ENCODE assay signal across 21 cellular contexts in genomic region chr19:43496960-43497359, GRCh38. TPM values are rescaled to one million over a fixed set of nuclear protein-coding genes. Genes with fewer than 3 reads are reported as not detected.
A peak's percentile ranks its signal among the peaks of the same experiment; 100 is the strongest.
DNase-seq lines count a peak whose midpoint lies in the region; ATAC-seq and TF ChIP-seq lines count a peak whose summit lies in the region.
"Had no signal": no experiment of that assay in that cellular context is flagged by ENCODE, and none has a peak within 500 bp of the region (broad histone marks: within the 10 kb centered on the region; RNA-seq: fewer than 3 reads in every experiment).

No MANE protein-coding gene starts in this region.

- no TSS peak for BruUV-seq in OCI-LY7 (replicated peaks; lab: Mats Ljungman, UMichigan)

- no peaks in the 10 kb centered on the region for H3K27me3 Mint-ChIP-seq in activated naive CD4-positive, alpha-beta T cell treated with anti-CD3 and anti-CD28 coated beads, Interleukin-2, amount 10 ng/mL, durations not matched to agents 7 days and 5 days
- H3K27me3 Mint-ChIP-seq in nephron (ENCODE audit: low read depth) (peaks cover 3% of the 10 kb centered on the region), neural progenitor cell (ENCODE audit: insufficient read depth, low read depth) (peaks cover 8% of the 10 kb centered on the region), type B pancreatic cell (no peaks in the 10 kb centered on the region)
- H3K27me3 Mint-ChIP-seq: B cell; CD4-positive, alpha-beta T cell had no signal

- no peak for DNase-seq in activated naive CD4-positive, alpha-beta T cell treated with anti-CD3 and anti-CD28 coated beads, Interleukin-2, amount 10 ng/mL, durations not matched to agents 7 days and 5 days
- no peak for DNase-seq in activated naive CD4-positive, alpha-beta T cell treated with anti-CD3 and anti-CD28 coated beads, Interleukin-2, amount 50 U/mL, for 72 hours (ENCODE audit: low spot score in 2 of 2)
- no peak for DNase-seq in neural progenitor cell (ENCODE audit: low spot score)
- DNase-seq in type B pancreatic cell (ENCODE audit: extremely low spot score, unreplicated experiment): no peak
- no peak for DNase-seq in activated effector memory CD4-positive, alpha-beta T cell treated with anti-CD3 and anti-CD28 coated beads, Interleukin-2, amount 50 U/mL, for 16 hours
- no peak for DNase-seq in OCI-LY7 (ENCODE audit: low spot score)
- DNase-seq: AML-193; Caco-2; Calu3; CD4-positive, alpha-beta T cell; CD8-positive, alpha-beta T cell; DMS79 treated with DMSO at 0.1 percent for 48 hours; GF-D8 had no signal

- no peaks in the 10 kb centered on the region for H3K9me3 Mint-ChIP-seq in activated naive CD4-positive, alpha-beta T cell treated with anti-CD3 and anti-CD28 coated beads, Interleukin-2, amount 10 ng/mL, durations not matched to agents 7 days and 5 days
- no peaks in the 10 kb centered on the region for H3K9me3 Mint-ChIP-seq in activated naive CD4-positive, alpha-beta T cell treated with anti-CD3 and anti-CD28 coated beads, Interleukin-2, amount 50 U/mL, for 72 hours
- H3K9me3 Mint-ChIP-seq in nephron (no peaks in the 10 kb centered on the region), neural progenitor cell (no peaks in the 10 kb centered on the region), type B pancreatic cell (no peaks in the 10 kb centered on the region)
- H3K9me3 Mint-ChIP-seq: CD4-positive, alpha-beta T cell; CD8-positive, alpha-beta T cell had no signal

- H3K9me3 ChIP-seq in neural progenitor cell (ENCODE audit: low read depth): no peaks in the 10 kb centered on the region
- H3K9me3 ChIP-seq in OCI-LY7 (ENCODE audit: low read length): no peaks in the 10 kb centered on the region
- H3K9me3 ChIP-seq: A549; BLaER1 treated with 17β-estradiol and CSF1 and Interleukin-3, amounts not matched to agents 10 nM and 100 nM; Caco-2 had no signal

- H3K4me3 Mint-ChIP-seq in activated naive CD4-positive, alpha-beta T cell treated with anti-CD3 and anti-CD28 coated beads, Interleukin-2, amount 10 ng/mL, durations not matched to agents 7 days and 5 days: no peak overlapping the region
- H3K4me3 Mint-ChIP-seq in nephron (no peak overlapping the region), neural progenitor cell (no peak overlapping the region), type B pancreatic cell (peak overlapping the region; percentile 9)
- H3K4me3 Mint-ChIP-seq: B cell; CD4-positive, alpha-beta T cell; CD8-positive, alpha-beta T cell had no signal

- CTCF ChIA-PET in activated naive CD4-positive, alpha-beta T cell treated with anti-CD3 and anti-CD28 coated beads, Interleukin-2, amount 10 ng/mL, durations not matched to agents 7 days and 5 days (lab: Charles Lee): no interaction called here
- CTCF ChIA-PET in OCI-LY7 (lab: Charles Lee; ENCODE audit: unreplicated experiment): no interaction called here

- H3K27ac ChIP-seq in neural progenitor cell: no peak overlapping the region
- no peak overlapping the region for H3K27ac ChIP-seq in OCI-LY7 (ENCODE audit: low read depth, low read length, poor library complexity, severe bottlenecking)
- H3K27ac ChIP-seq: 22Rv1; A549; BLaER1 treated with 17β-estradiol and CSF1 and Interleukin-3, amounts not matched to agents 10 nM and 100 nM; C4-2B had no signal

- H3K4me3 ChIP-seq in neural progenitor cell (no peak overlapping the region), OCI-LY7 (ENCODE audit: low read depth, low read length, poor library complexity, severe bottlenecking) (no peak overlapping the region)
- H3K4me3 ChIP-seq: A549; BLaER1 treated with 17β-estradiol and CSF1 and Interleukin-3, amounts not matched to agents 10 nM and 100 nM had no signal

- H2AFZ ChIP-seq in neural progenitor cell (replicated peaks): no peak overlapping the region
- H2AFZ ChIP-seq in OCI-LY7 (ENCODE audit: low read length): no peak overlapping the region

- no peak overlapping the region for H3K4me2 ChIP-seq in neural progenitor cell
- H3K4me2 ChIP-seq in OCI-LY7 (ENCODE audit: low read length): no peak overlapping the region
- H3K4me2 ChIP-seq: A549; BLaER1 treated with 17β-estradiol and CSF1 and Interleukin-3, amounts not matched to agents 10 nM and 100 nM had no signal

- no peaks in the 10 kb centered on the region for H3K9me2 ChIP-seq in OCI-LY7 (ENCODE audit: insufficient read depth, low read length)

- H3K4me1 ChIP-seq in neural progenitor cell (no peaks in the 10 kb centered on the region), OCI-LY7 (ENCODE audit: insufficient read depth, low read length, poor library complexity, severe bottlenecking) (no peaks in the 10 kb centered on the region)

- H3K36me3 ChIP-seq in neural progenitor cell: no peaks in the 10 kb centered on the region
- H3K36me3 ChIP-seq in OCI-LY7 (ENCODE audit: insufficient read depth, low read length): no peaks in the 10 kb centered on the region

- no peaks in the 10 kb centered on the region for H4K20me1 ChIP-seq in neural progenitor cell (ENCODE audit: low read depth)
- H4K20me1 ChIP-seq in OCI-LY7 (ENCODE audit: insufficient read depth, low read length): no peaks in the 10 kb centered on the region

- intact Hi-C loops in OCI-LY7 (cut with micrococcal nuclease; ENCODE audit: unreplicated experiment): no loop called here

- H3K9ac ChIP-seq in neural progenitor cell: no peak overlapping the region

- H3F3A ChIP-seq in neural progenitor cell (ENCODE audit: low read depth): no peaks in the 10 kb centered on the region

- no peak for ATAC-seq in activated naive CD4-positive, alpha-beta T cell treated with anti-CD3 and anti-CD28 coated beads, Interleukin-2, amount 50 U/mL, for 72 hours
- ATAC-seq in GM21786 (IDR thresholded peaks at IDR 0.05; ENCODE audit: unreplicated experiment): no peak
- ATAC-seq: A549; CD8-positive, alpha-beta T cell had no signal

- TF ChIP-seq CTCF in nephron (IDR thresholded peaks at IDR 0.05; ENCODE audit: unreplicated experiment in 3 of 3) (no peak), neural progenitor cell (IDR thresholded peaks at IDR 0.05) (no peak), type B pancreatic cell (conservative IDR thresholded peaks at IDR 0.05) (no peak), OCI-LY7 (conservative IDR thresholded peaks at IDR 0.05; ENCODE audit: low read length) (no peak)

- peaks cover 15% of the 10 kb centered on the region for H3K36me3 Mint-ChIP-seq in activated naive CD4-positive, alpha-beta T cell treated with anti-CD3 and anti-CD28 coated beads, Interleukin-2, amount 10 ng/mL, durations not matched to agents 7 days and 5 days
- peaks cover 5 to 6% of the 10 kb centered on the region in 2 donors for H3K36me3 Mint-ChIP-seq in activated naive CD4-positive, alpha-beta T cell treated with anti-CD3 and anti-CD28 coated beads, Interleukin-2, amount 50 U/mL, for 72 hours
- H3K36me3 Mint-ChIP-seq in nephron (ENCODE audit: low read depth) (peaks cover 26% of the 10 kb centered on the region), neural progenitor cell (peaks cover 6% of the 10 kb centered on the region), type B pancreatic cell (peaks cover 23% of the 10 kb centered on the region)

- H3K27me3 ChIP-seq in neural progenitor cell: no peaks in the 10 kb centered on the region
- H3K27me3 ChIP-seq: BLaER1 treated with 17β-estradiol and CSF1 and Interleukin-3, amounts not matched to agents 10 nM and 100 nM had no signal

- POLR2A ChIA-PET in OCI-LY7 (lab: Charles Lee): no interaction called here

- H3K79me2 ChIP-seq in neural progenitor cell (ENCODE audit: low read depth): no peaks in the 10 kb centered on the region
- no peaks in the 10 kb centered on the region for H3K79me2 ChIP-seq in OCI-LY7 (ENCODE audit: insufficient read depth, low read depth, low read length)

- peaks cover 6% of the 10 kb centered on the region for H3K4me1 Mint-ChIP-seq in activated naive CD4-positive, alpha-beta T cell treated with anti-CD3 and anti-CD28 coated beads, Interleukin-2, amount 10 ng/mL, durations not matched to agents 7 days and 5 days
- H3K4me1 Mint-ChIP-seq in nephron: peaks cover 31% of the 10 kb centered on the region
- H3K4me1 Mint-ChIP-seq in neural progenitor cell: no peaks in the 10 kb centered on the region
- peaks cover 19% of the 10 kb centered on the region for H3K4me1 Mint-ChIP-seq in type B pancreatic cell (ENCODE audit: unreplicated experiment)

- H3K27ac Mint-ChIP-seq in activated naive CD4-positive, alpha-beta T cell treated with anti-CD3 and anti-CD28 coated beads, Interleukin-2, amount 10 ng/mL, durations not matched to agents 7 days and 5 days: peak overlapping the region; percentile 56
- H3K27ac Mint-ChIP-seq in activated naive CD4-positive, alpha-beta T cell treated with anti-CD3 and anti-CD28 coated beads, Interleukin-2, amount 50 U/mL, for 72 hours: peak overlapping the region in 1 of 2 donors; percentile 23
- H3K27ac Mint-ChIP-seq in nephron: peak overlapping the region; percentile 68 to 94 (median 84)
- peak overlapping the region; percentile 24 for H3K27ac Mint-ChIP-seq in neural progenitor cell
- peak overlapping the region; percentile 59 for H3K27ac Mint-ChIP-seq in type B pancreatic cell
- H3K27ac Mint-ChIP-seq: B cell; CD4-positive, alpha-beta T cell; CD8-positive, alpha-beta T cell had no signal

RNA-seq across cellular contexts. Expression of gene PHLDB3, which starts 7.6 kb away (rescaled TPM):
- total RNA-seq in activated naive CD4-positive, alpha-beta T cell treated with anti-CD3 and anti-CD28 coated beads, Interleukin-2, amount 50 U/mL, for 72 hours: 10 to 100 TPM; 23.1 to 27.3 TPM
- total RNA-seq in neural progenitor cell (ENCODE audit: low replicate concordance): 3.4 and 21.9 TPM in 2 replicates
- 37.9 and 114 TPM in 2 replicates for total RNA-seq in type B pancreatic cell (ENCODE audit: low replicate concordance)
- total RNA-seq in OCI-LY7 (2014; rRNA removed; shearing (Covaris generic)): 12.9 and 20.6 TPM in 2 replicates
- total RNA-seq in OCI-LY7 (2022): 6.0 and 9.9 TPM in 2 replicates

RNA-seq across cellular contexts. Expression of gene ETHE1, which starts 30.0 kb away (rescaled TPM):
- 10 to 100 TPM; 88.0 to 89.2 TPM for total RNA-seq in activated naive CD4-positive, alpha-beta T cell treated with anti-CD3 and anti-CD28 coated beads, Interleukin-2, amount 50 U/mL, for 72 hours
- total RNA-seq in neural progenitor cell (ENCODE audit: low replicate concordance) (13.6 and 27.8 TPM in 2 replicates), type B pancreatic cell (ENCODE audit: low replicate concordance) (57.3 and 116 TPM in 2 replicates), OCI-LY7 (2022) (6.2 and 6.4 TPM in 2 replicates)
- total RNA-seq in OCI-LY7 (2014; rRNA removed; shearing (Covaris generic)): 1.7 and 5.7 TPM in 2 replicates

RNA-seq across cellular contexts. Expression of gene LYPD3, which starts 31.6 kb away (rescaled TPM):
- total RNA-seq in activated naive CD4-positive, alpha-beta T cell treated with anti-CD3 and anti-CD28 coated beads, Interleukin-2, amount 50 U/mL, for 72 hours: 1 to 10 TPM; 3.0 to 7.1 TPM
- total RNA-seq in neural progenitor cell (ENCODE audit: low replicate concordance): 0.24 and 0.37 TPM in 2 replicates
- 13.3 and 66.4 TPM in 2 replicates for total RNA-seq in type B pancreatic cell (ENCODE audit: low replicate concordance)
- total RNA-seq in OCI-LY7 (2014; rRNA removed; shearing (Covaris generic)): not detected in 2 replicates
- total RNA-seq in OCI-LY7 (2022): 0.42 TPM in 1 of 2 replicates, not detected in the other
- total RNA-seq: A172 had no signal

RNA-seq across cellular contexts. Expression of gene ZNF575, which starts 36.0 kb away (rescaled TPM):
- total RNA-seq in activated naive CD4-positive, alpha-beta T cell treated with anti-CD3 and anti-CD28 coated beads, Interleukin-2, amount 50 U/mL, for 72 hours: 1 to 10 TPM in 1 of 2 donors, under 1 TPM in 1; 0.98 to 3.3 TPM
- total RNA-seq in neural progenitor cell (ENCODE audit: low replicate concordance) (not detected in 2 replicates), type B pancreatic cell (ENCODE audit: low replicate concordance) (1.8 and 2.6 TPM in 2 replicates), OCI-LY7 (2022) (2.0 and 2.7 TPM in 2 replicates)
- total RNA-seq in OCI-LY7 (2014; rRNA removed; shearing (Covaris generic)): not detected in 2 replicates
